In the genomic region with DNA sequence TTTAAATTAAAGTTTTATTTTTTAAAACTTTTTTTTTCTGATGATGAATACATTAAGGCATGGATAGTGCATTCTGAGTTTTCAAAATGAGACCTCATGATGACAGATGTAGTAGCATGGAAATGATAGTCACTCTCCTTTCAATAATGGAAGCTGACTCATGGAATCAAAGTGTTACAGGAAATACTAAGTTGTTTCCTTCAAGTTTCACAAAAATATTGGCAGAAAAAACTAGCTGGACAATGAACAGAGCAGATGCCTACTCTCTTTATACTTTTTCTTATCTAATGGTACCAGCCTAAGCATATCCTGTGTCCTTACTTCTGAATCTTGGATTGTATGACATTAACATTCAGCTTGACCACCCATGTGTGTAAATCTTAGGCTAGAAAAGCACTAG, we compare ENCODE assay signal across 15 cellular contexts.
"Had no signal": no experiment of that assay in that cellular context is flagged by ENCODE, and none has a peak within 500 bp of the region (broad histone marks: within the 10 kb centered on the region; RNA-seq: fewer than 3 reads in every experiment).

No MANE protein-coding gene starts in this region.

- H3K4me3 ChIP-seq: heart left ventricle, prostate gland, upper lobe of left lung had no signal

- H3K9me3 ChIP-seq: heart left ventricle, prostate gland, upper lobe of left lung had no signal

- H3K36me3 ChIP-seq: heart left ventricle, prostate gland, upper lobe of left lung had no signal

- H3K27me3 ChIP-seq: heart left ventricle, upper lobe of left lung had no signal

- DNase-seq: activated CD4-positive, alpha-beta T cell treated with anti-CD3 and anti-CD28 coated beads, Interleukin-2, amount 50 U/mL, for 48 hours; activated CD4-positive, CD25-positive, alpha-beta regulatory T cell treated with anti-CD3 and anti-CD28 coated beads, Interleukin-2, amount 50 U/mL, for 72 hours; activated CD8-positive, alpha-beta memory T cell treated with anti-CD3 and anti-CD28 coated beads, Interleukin-2, amount 10 ng/mL, durations not matched to agents 7 days and 5 days; activated gamma-delta T cell; activated T-cell treated with anti-CD3 and anti-CD28 coated beads, Interleukin-2, amount 50 U/mL, for 4 hours; amygdala; effector CD8-positive, alpha-beta T cell; heart left ventricle; natural killer cell; occipital lobe; stimulated activated CD4-positive, alpha-beta T cell treated with anti-CD3 and anti-CD28 coated beads, Interleukin-12 subunit alpha, Interleukin-12 subunit beta, amount 100 ng/mL, for 4 hours; upper lobe of left lung had no signal

- ATAC-seq: activated CD8-positive, alpha-beta memory T cell treated with anti-CD3 and anti-CD28 coated beads, Interleukin-2, amount 10 ng/mL, durations not matched to agents 7 days and 5 days; activated T-cell treated with anti-CD3 and anti-CD28 coated beads, Interleukin-2, amount 50 U/mL, for 4 hours; heart left ventricle; left lobe of liver; natural killer cell; sciatic nerve had no signal

- H3K27ac ChIP-seq: heart left ventricle, prostate gland, upper lobe of left lung had no signal

- H3K4me1 ChIP-seq: heart left ventricle, prostate gland, upper lobe of left lung had no signal
